ENCODE assay signal across 16 cellular contexts in the genomic region with DNA sequence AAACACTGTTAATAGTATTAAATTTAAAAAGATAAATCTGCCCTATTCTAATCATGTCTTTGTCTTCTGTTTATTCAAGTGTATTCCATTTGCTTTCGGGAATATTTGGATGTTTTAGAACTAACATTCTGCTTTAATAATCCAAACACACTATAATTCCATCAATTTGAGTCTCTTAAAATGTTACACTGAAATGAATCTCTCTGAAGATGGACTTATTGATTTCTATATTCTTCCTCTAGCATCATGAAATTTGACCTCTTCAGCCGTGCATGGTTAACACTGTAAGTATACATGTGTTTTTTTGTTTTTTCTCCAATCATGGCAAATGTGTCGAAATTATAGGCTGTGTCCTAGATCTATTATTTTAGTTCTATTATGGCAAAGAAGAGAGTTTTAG.
A peak's percentile ranks its signal among the peaks of the same experiment; 100 is the strongest.
DNase-seq lines count a peak whose midpoint lies in the region; ATAC-seq and TF ChIP-seq lines count a peak whose summit lies in the region.
"Had no signal": no experiment of that assay in that cellular context is flagged by ENCODE, and none has a peak within 500 bp of the region (broad histone marks: within the 10 kb centered on the region; RNA-seq: fewer than 3 reads in every experiment).

No MANE protein-coding gene starts in this region.

- no peak for TF ChIP-seq CTCF in 22Rv1 (IDR thresholded peaks at IDR 0.05)

- ATAC-seq in stimulated activated naive CD8-positive, alpha-beta T cell treated with anti-CD3 and anti-CD28 coated beads, Interleukin-15, Interleukin-2, amounts not matched to agents 100 U/mL and 50 U/mL, for 24 hours: no peak
- ATAC-seq: A549, HCT116, K562 had no signal

- DNase-seq in NCI-H1930 (lab: John Stamatoyannopoulos, UW): peak; percentile 67 to 75
- peak; percentile 92 for DNase-seq in NCI-H748 treated with DMSO at 0.1 percent for 48 hours (lab: John Stamatoyannopoulos, UW)
- DNase-seq in inferior parietal cortex (ENCODE audit: extremely low spot score): peak; percentile 58
- DNase-seq in NCI-H128 (lab: John Stamatoyannopoulos, UW; ENCODE audit: unreplicated experiment): no peak
- no peak for DNase-seq in iPS-NIHi7 (ENCODE audit: extremely low spot score)
- no peak for DNase-seq in H4 (ENCODE audit: low spot score)
- no peak for DNase-seq in stimulated activated naive CD8-positive, alpha-beta T cell treated with anti-CD3 and anti-CD28 coated beads, Interleukin-15, Interleukin-2, amounts not matched to agents 100 U/mL and 50 U/mL, for 24 hours
- DNase-seq: DMS79, NCI-H187 treated with DMSO at 0.1 percent for 48 hours, NCI-H524, PC-9 had no signal

- peak overlapping the region; percentile 71 for H3K27ac ChIP-seq in 22Rv1
- H3K27ac ChIP-seq: A549, HL-60, PC-9 had no signal

Comparison
In these comparisons a context has a peak if more than half of its experiments do, and no peak if none do; other contexts are left out.
1. DNase-seq: peak in NCI-H1930 (2 of 2), NCI-H748 treated with DMSO at 0.1 percent for 48 hours (single experiment) and inferior parietal cortex (single experiment); none in NCI-H128 (single experiment), iPS-NIHi7 (single experiment), H4 (single experiment) and stimulated activated naive CD8-positive, alpha-beta T cell treated with anti-CD3 and anti-CD28 coated beads, Interleukin-15, Interleukin-2, amounts not matched to agents 100 U/mL and 50 U/mL, for 24 hours (single experiment).